In the genomic region with DNA sequence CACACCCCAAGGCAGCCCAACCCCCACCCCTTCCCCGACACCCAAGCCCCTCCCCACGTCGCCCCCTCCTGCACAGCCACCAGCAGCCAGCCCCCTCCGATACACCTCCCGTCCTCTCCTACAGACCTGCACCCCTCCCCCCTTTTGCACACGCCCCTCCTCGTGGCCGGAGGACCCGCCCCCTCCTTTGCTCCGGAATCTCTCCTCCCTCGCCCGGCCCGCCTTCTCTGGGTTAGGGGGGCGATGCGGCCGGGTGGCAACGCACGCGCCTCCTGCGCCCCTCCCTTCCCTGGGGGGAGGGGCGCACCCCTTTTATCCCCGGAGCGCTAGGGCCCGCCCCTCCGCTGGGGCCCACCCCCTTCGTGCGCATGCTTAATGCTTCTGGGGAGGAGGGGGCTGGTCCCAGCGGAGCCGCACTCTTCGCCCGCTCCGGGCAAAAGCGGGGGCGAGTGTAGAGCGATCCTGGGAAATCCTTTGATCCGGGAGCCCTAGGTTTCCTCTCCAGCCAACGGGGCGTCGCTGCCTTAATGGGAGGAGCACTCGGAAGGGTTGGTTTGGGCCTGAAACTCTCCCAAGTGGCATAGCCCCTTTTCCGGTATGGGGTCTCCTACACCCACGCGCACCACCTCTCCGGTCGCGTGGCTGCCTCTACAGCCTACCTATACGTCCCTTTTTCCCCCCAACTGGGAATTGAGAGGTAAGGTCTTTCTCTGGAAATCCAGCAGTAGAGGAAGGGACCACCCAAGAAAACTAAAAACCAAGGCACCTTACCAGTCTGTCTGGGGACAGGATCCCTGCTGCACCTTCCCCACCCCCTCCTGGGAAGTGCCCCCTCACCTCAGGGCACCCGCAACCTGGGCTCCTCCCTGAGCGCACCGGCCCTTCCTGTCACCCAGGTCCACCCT, we compare ENCODE assay signal across 8 cellular contexts. TPM values are rescaled to one million over a fixed set of nuclear protein-coding genes. Genes with fewer than 3 reads are reported as not detected.
DNase-seq lines count a peak whose midpoint lies in the region; TF ChIP-seq lines count a peak whose summit lies in the region.

No MANE protein-coding gene starts in this region.

- DNase-seq in A172 (ENCODE audit: low spot score) (peak; percentile 79), NCI-H1694 (lab: John Stamatoyannopoulos, UW) (peak; percentile 80), T-helper 2 cell (peak; percentile 38 to 88 (median 65)), ascending aorta (ENCODE audit: low spot score in 2 of 2) (peak; percentile 21 to 87), right atrium auricular region (ENCODE audit: low spot score) (peak; percentile 73), progenitor cell of endocrine pancreas (ENCODE audit: low spot score, unreplicated experiment) (peak; percentile 82), vagina (ENCODE audit: extremely low spot score in 2 of 2) (no peak)

- H3K36me3 ChIP-seq in ascending aorta (no peaks in the 10 kb centered on the region), right atrium auricular region (no peaks in the 10 kb centered on the region), vagina (no peaks in the 10 kb centered on the region)

- H3K4me3 ChIP-seq in ascending aorta = peak overlapping the region; percentile 64 to 93
- peak overlapping the region; percentile 70 to 73 for H3K4me3 ChIP-seq in right atrium auricular region
- peak overlapping the region; percentile 69 to 97 for H3K4me3 ChIP-seq in vagina

- peaks cover 2% of the 10 kb centered on the region for H3K36me3 Mint-ChIP-seq in progenitor cell of endocrine pancreas (ENCODE audit: insufficient read depth)

- H3K27ac ChIP-seq in ascending aorta (peak overlapping the region; percentile 77 to 98), right atrium auricular region (peak overlapping the region; percentile 91 to 95), vagina (peak overlapping the region; percentile 96)

- H3K9me3 ChIP-seq in ascending aorta = no peaks in the 10 kb centered on the region
- no peaks in the 10 kb centered on the region for H3K9me3 ChIP-seq in right atrium auricular region
- no peaks in the 10 kb centered on the region for H3K9me3 ChIP-seq in vagina

- TF ChIP-seq POLR2A in GM19099 (IDR thresholded peaks at IDR 0.05; ENCODE audit: extremely low read depth, insufficient read length, low read depth) = peak; percentile 40
- peak in 1 of 2 donors; percentile 17 for TF ChIP-seq POLR2A in vagina (IDR thresholded peaks at IDR 0.05)

- no peaks in the 10 kb centered on the region for H3K9me3 Mint-ChIP-seq in progenitor cell of endocrine pancreas (ENCODE audit: low read depth)

- H3K27me3 ChIP-seq in ascending aorta (no peaks in the 10 kb centered on the region), right atrium auricular region (no peaks in the 10 kb centered on the region), vagina (no peaks in the 10 kb centered on the region)

- peaks cover 0 to 5% of the 10 kb centered on the region in 2 donors for H3K4me1 ChIP-seq in ascending aorta
- H3K4me1 ChIP-seq in right atrium auricular region = peaks cover 0 to 39% of the 10 kb centered on the region in 2 donors
- peaks cover 61% of the 10 kb centered on the region for H3K4me1 ChIP-seq in vagina

- peaks cover 2% of the 10 kb centered on the region for H3K27me3 Mint-ChIP-seq in progenitor cell of endocrine pancreas

- peaks cover 23% of the 10 kb centered on the region for H3K4me1 Mint-ChIP-seq in progenitor cell of endocrine pancreas (ENCODE audit: low read depth)

- intact Hi-C loops in ascending aorta (cut with DNase I) (loop anchor here (1.0 to 10.0 kb wide), 4 partner anchors 30 to 1568 kb away; partner anchors contain the start of genes FKBP1A, SIRPA and ZCCHC3), vagina (cut with DNase I) (loop anchor here (10.0 kb wide), 1 partner anchor 52 kb away; no protein-coding TSS in a partner anchor)

- TF ChIP-seq CTCF in ascending aorta (IDR thresholded peaks at IDR 0.05) = no peak
- TF ChIP-seq CTCF in right atrium auricular region (IDR thresholded peaks at IDR 0.05) = no peak
- no peak for TF ChIP-seq CTCF in progenitor cell of endocrine pancreas (IDR thresholded peaks at IDR 0.05; ENCODE audit: unreplicated experiment)
- TF ChIP-seq CTCF in vagina (IDR thresholded peaks at IDR 0.05) = no peak

- peak overlapping the region; percentile 91 for H3K27ac Mint-ChIP-seq in progenitor cell of endocrine pancreas

- H3K4me3 Mint-ChIP-seq in progenitor cell of endocrine pancreas (ENCODE audit: low read depth) = peak overlapping the region; percentile 89

RNA-seq across cellular contexts. Expression of gene SOX12, which starts 1.9 kb away (rescaled TPM):
- 7.4 and 9.4 TPM in 2 replicates for total RNA-seq in A172 (2014; rRNA removed; shearing (Covaris generic))
- total RNA-seq in ascending aorta = 6.2 TPM
- total RNA-seq in right atrium auricular region = 1 to 10 TPM; 5.3 TPM
- 54.8 and 59.0 TPM in 2 replicates for total RNA-seq in progenitor cell of endocrine pancreas
- total RNA-seq in vagina = 4.4 TPM

RNA-seq across cellular contexts. Expression of gene NRSN2, which starts 19.6 kb away (rescaled TPM):
- 28.5 and 45.1 TPM in 2 replicates for total RNA-seq in A172 (2014; rRNA removed; shearing (Covaris generic))
- 24.5 TPM for total RNA-seq in ascending aorta
- 10 to 100 TPM; 30.6 to 30.7 TPM for total RNA-seq in right atrium auricular region
- 28.9 and 33.0 TPM in 2 replicates for total RNA-seq in progenitor cell of endocrine pancreas
- total RNA-seq in vagina = 21.6 TPM

RNA-seq across cellular contexts. Expression of gene ZCCHC3, which starts 29.9 kb away (rescaled TPM):
- total RNA-seq in A172 (2014; rRNA removed; shearing (Covaris generic)) = 12.9 and 18.2 TPM in 2 replicates
- total RNA-seq in ascending aorta = 15.6 TPM
- 10 to 100 TPM; 10.2 to 14.4 TPM for total RNA-seq in right atrium auricular region
- 30.5 and 31.2 TPM in 2 replicates for total RNA-seq in progenitor cell of endocrine pancreas
- total RNA-seq in vagina = 13.8 TPM

RNA-seq across cellular contexts. Expression of gene C20orf96, which starts 36.7 kb away (rescaled TPM):
- total RNA-seq in A172 (2014; rRNA removed; shearing (Covaris generic)) = 3.1 and 3.8 TPM in 2 replicates
- total RNA-seq in ascending aorta (0.32 TPM), right atrium auricular region (1 to 10 TPM; 2.4 to 3.4 TPM), progenitor cell of endocrine pancreas (69.9 and 70.1 TPM in 2 replicates), vagina (2.7 TPM)

RNA-seq across cellular contexts. Expression of gene TRIB3, which starts 53.3 kb away (rescaled TPM):
- 23.2 and 25.6 TPM in 2 replicates for total RNA-seq in A172 (2014; rRNA removed; shearing (Covaris generic))
- not detected for total RNA-seq in ascending aorta
- 1 to 10 TPM in 1 of 2 donors, under 1 TPM in 1; 0.33 to 4.2 TPM for total RNA-seq in right atrium auricular region
- 5.2 and 7.8 TPM in 2 replicates for total RNA-seq in progenitor cell of endocrine pancreas
- 15.7 TPM for total RNA-seq in vagina

Comparison
In these comparisons a context has a peak if more than half of its experiments do, and no peak if none do; other contexts are left out.
1. DNase-seq: peak in A172 (single experiment), NCI-H1694 (single experiment), T-helper 2 cell (5 of 5), ascending aorta (2 of 2), right atrium auricular region (single experiment) and progenitor cell of endocrine pancreas (single experiment); none in vagina (0 of 2).
2. Peak in every context shown above with its lines, with median percentiles within 50 percentile points of each other: H3K27ac ChIP-seq and H3K4me3 ChIP-seq.